In genomic region chr4:54556587-54556986, GRCh38 we compare ENCODE assay signal across 26 cellular contexts.
"Had no signal": no experiment of that assay in that cellular context is flagged by ENCODE, and none has a peak within 500 bp of the region (broad histone marks: within the 10 kb centered on the region; RNA-seq: fewer than 3 reads in every experiment).

No MANE protein-coding gene starts in this region.

- DNase-seq: activated CD4-positive, alpha-beta T cell treated with anti-CD3 and anti-CD28 coated beads, Interleukin-2, amount 10 ng/mL, durations not matched to agents 24 days and 14 days; activated CD4-positive, alpha-beta T cell treated with anti-CD3 and anti-CD28 coated beads, Interleukin-2, amount 50 U/mL, for 4 hours; activated CD8-positive, alpha-beta T cell treated with anti-CD3 and anti-CD28 coated beads for 36 hours; activated gamma-delta T cell treated with Interleukin-2 at 50 U/mL for 16 hours; activated naive CD4-positive, alpha-beta T cell treated with anti-CD3 and anti-CD28 coated beads for 36 hours; activated T-cell treated with anti-CD3 and anti-CD28 coated beads, Interleukin-2, amount 50 U/mL, for 24 hours; adrenal gland; body of pancreas; Kasumi-1; KG1; MM.1S; MV-4-11; NCI-H1092; NCI-H1436 treated with DMSO at 0.1 percent for 48 hours; NCI-H187 treated with DMSO at 0.1 percent for 48 hours; NCI-H2081; NCI-H2227 treated with DMSO at 0.1 percent for 48 hours; NCI-H446 treated with DMSO at 0.1 percent for 48 hours; SHP77; SJCRH30; T1000 had no signal

- H3K27ac ChIP-seq: adrenal gland, body of pancreas, breast epithelium, SJCRH30, SK-N-MC had no signal

- H3K27ac Mint-ChIP-seq: activated CD4-positive, alpha-beta T cell treated with anti-CD3 and anti-CD28 coated beads, Interleukin-2, amount 10 ng/mL, durations not matched to agents 24 days and 14 days; activated CD8-positive, alpha-beta T cell treated with anti-CD3 and anti-CD28 coated beads for 36 hours; activated naive CD4-positive, alpha-beta T cell treated with anti-CD3 and anti-CD28 coated beads for 36 hours; activated naive CD4-positive, alpha-beta T cell treated with anti-CD3 and anti-CD28 coated beads, Interleukin-2, amount 50 U/mL, for 72 hours; activated T-cell treated with anti-CD3 and anti-CD28 coated beads, Interleukin-2, amount 50 U/mL, for 24 hours; activated T-helper 1 cell treated with anti-CD3 and anti-CD28 coated beads, Interleukin-12 subunit alpha, Interleukin-12 subunit beta, Interleukin-2, Interleukin-4 antibody, amounts not matched to agents 30 ng/mL and 10 ng/mL and 1 ng/mL, durations not matched to agents 14 hours and 24 hours and 36 hours had no signal

- H3K9me3 Mint-ChIP-seq: activated CD4-positive, alpha-beta T cell treated with anti-CD3 and anti-CD28 coated beads, Interleukin-2, amount 10 ng/mL, durations not matched to agents 24 days and 14 days; activated CD8-positive, alpha-beta T cell treated with anti-CD3 and anti-CD28 coated beads for 36 hours; activated naive CD4-positive, alpha-beta T cell treated with anti-CD3 and anti-CD28 coated beads for 36 hours; activated naive CD4-positive, alpha-beta T cell treated with anti-CD3 and anti-CD28 coated beads, Interleukin-2, amount 50 U/mL, for 72 hours; activated T-cell treated with anti-CD3 and anti-CD28 coated beads, Interleukin-2, amount 50 U/mL, for 24 hours; activated T-helper 1 cell treated with anti-CD3 and anti-CD28 coated beads, Interleukin-12 subunit alpha, Interleukin-12 subunit beta, Interleukin-2, Interleukin-4 antibody, amounts not matched to agents 30 ng/mL and 10 ng/mL and 1 ng/mL, durations not matched to agents 14 hours and 24 hours and 36 hours had no signal

- H3K36me3 ChIP-seq: adrenal gland, breast epithelium, SJCRH30 had no signal

- ATAC-seq: activated CD8-positive, alpha-beta T cell treated with anti-CD3 and anti-CD28 coated beads for 36 hours; activated naive CD4-positive, alpha-beta T cell treated with anti-CD3 and anti-CD28 coated beads, Interleukin-2, amount 50 U/mL, for 72 hours; body of pancreas; Panc1 had no signal

- H3K4me1 Mint-ChIP-seq: activated CD4-positive, alpha-beta T cell treated with anti-CD3 and anti-CD28 coated beads, Interleukin-2, amount 10 ng/mL, durations not matched to agents 24 days and 14 days had no signal

- H3K9me3 ChIP-seq: adrenal gland, body of pancreas, breast epithelium, SJCRH30 had no signal

- H3K4me1 ChIP-seq: adrenal gland, breast epithelium, SJCRH30 had no signal

- H3K27me3 ChIP-seq: adrenal gland, body of pancreas, breast epithelium had no signal

- H3K4me3 Mint-ChIP-seq: activated CD4-positive, alpha-beta T cell treated with anti-CD3 and anti-CD28 coated beads, Interleukin-2, amount 10 ng/mL, durations not matched to agents 24 days and 14 days; activated CD8-positive, alpha-beta T cell treated with anti-CD3 and anti-CD28 coated beads for 36 hours; activated naive CD4-positive, alpha-beta T cell treated with anti-CD3 and anti-CD28 coated beads for 36 hours; activated T-cell treated with anti-CD3 and anti-CD28 coated beads, Interleukin-2, amount 50 U/mL, for 24 hours; activated T-helper 1 cell treated with anti-CD3 and anti-CD28 coated beads, Interleukin-12 subunit alpha, Interleukin-12 subunit beta, Interleukin-2, Interleukin-4 antibody, amounts not matched to agents 30 ng/mL and 10 ng/mL and 1 ng/mL, durations not matched to agents 14 hours and 24 hours and 36 hours had no signal

- H3K36me3 Mint-ChIP-seq: activated naive CD4-positive, alpha-beta T cell treated with anti-CD3 and anti-CD28 coated beads, Interleukin-2, amount 50 U/mL, for 72 hours had no signal

- H3K4me3 ChIP-seq: adrenal gland, body of pancreas, breast epithelium, SJCRH30, SK-N-MC had no signal
